8 cellular contexts compared by ENCODE assay signal in genomic region chr13:98507060-98507797, GRCh38.
DNase-seq lines count a peak whose midpoint lies in the region; ATAC-seq and TF ChIP-seq lines count a peak whose summit lies in the region.

No MANE protein-coding gene starts in this region.

- TF ChIP-seq EP300 in sigmoid colon (IDR thresholded peaks at IDR 0.05) = no peak

- CTCF ChIA-PET in activated CD8-positive, alpha-beta memory T cell treated with anti-CD3 and anti-CD28 coated beads, Interleukin-2, amount 10 ng/mL, durations not matched to agents 7 days and 5 days (lab: Charles Lee) = interaction anchor here (0.5 to 4.3 kb wide), 5 partner anchors 10 to 146 kb away, joined by 3 to 17 read pairs (median 4); no protein-coding TSS in a partner anchor

- no peaks in the 10 kb centered on the region for H3K9me3 Mint-ChIP-seq in activated CD8-positive, alpha-beta memory T cell treated with anti-CD3 and anti-CD28 coated beads, Interleukin-2, amount 10 ng/mL, durations not matched to agents 7 days and 5 days (ENCODE audit: low read depth)

- DNase-seq in NCI-H2171 treated with DMSO at 0.1 percent for 48 hours (lab: John Stamatoyannopoulos, UW) (peak; percentile 56), NCI-H2171 (lab: John Stamatoyannopoulos, UW) (no peak), head of caudate nucleus (peak in 22 of 42 donors; percentile 24 to 74 (median 48)), sigmoid colon (peak; percentile 83), NCI-H524 treated with DMSO at 0.1 percent for 48 hours (lab: John Stamatoyannopoulos, UW) (no peak)
- DNase-seq in activated CD8-positive, alpha-beta memory T cell treated with anti-CD3 and anti-CD28 coated beads, Interleukin-2, amount 10 ng/mL, durations not matched to agents 7 days and 5 days = no peak

- no peaks in the 10 kb centered on the region for H3K27me3 Mint-ChIP-seq in activated CD8-positive, alpha-beta memory T cell treated with anti-CD3 and anti-CD28 coated beads, Interleukin-2, amount 10 ng/mL, durations not matched to agents 7 days and 5 days

- peak; percentile 64 for ATAC-seq in SK-N-SH treated with all-trans-retinoic acid at 6 μM for 48 hours
- ATAC-seq in activated CD8-positive, alpha-beta memory T cell treated with anti-CD3 and anti-CD28 coated beads, Interleukin-2, amount 10 ng/mL, durations not matched to agents 7 days and 5 days = no peak
- no peak for ATAC-seq in HG03432 (IDR thresholded peaks at IDR 0.05; ENCODE audit: unreplicated experiment)

- H3K27ac Mint-ChIP-seq in activated CD8-positive, alpha-beta memory T cell treated with anti-CD3 and anti-CD28 coated beads, Interleukin-2, amount 10 ng/mL, durations not matched to agents 7 days and 5 days = no peak overlapping the region

- peaks cover 52% of the 10 kb centered on the region for H3K36me3 Mint-ChIP-seq in activated CD8-positive, alpha-beta memory T cell treated with anti-CD3 and anti-CD28 coated beads, Interleukin-2, amount 10 ng/mL, durations not matched to agents 7 days and 5 days

- no peaks in the 10 kb centered on the region for H3K27me3 ChIP-seq in sigmoid colon

- peaks cover 72% of the 10 kb centered on the region for H3K4me1 Mint-ChIP-seq in activated CD8-positive, alpha-beta memory T cell treated with anti-CD3 and anti-CD28 coated beads, Interleukin-2, amount 10 ng/mL, durations not matched to agents 7 days and 5 days

- H3K9me3 ChIP-seq in sigmoid colon = no peaks in the 10 kb centered on the region

- H3K4me3 ChIP-seq in sigmoid colon = no peak overlapping the region

- H3K27ac ChIP-seq in sigmoid colon = peak overlapping the region; percentile 65 to 82 (median 74)

- H3K4me1 ChIP-seq in sigmoid colon = peaks cover 0 to 87% (median 81%) of the 10 kb centered on the region in 4 donors

- TF ChIP-seq CTCF in sigmoid colon (IDR thresholded peaks at IDR 0.05) = no peak

- TF ChIP-seq POLR2A in sigmoid colon (IDR thresholded peaks at IDR 0.05) = no peak

- no peak overlapping the region for H3K4me3 Mint-ChIP-seq in activated CD8-positive, alpha-beta memory T cell treated with anti-CD3 and anti-CD28 coated beads, Interleukin-2, amount 10 ng/mL, durations not matched to agents 7 days and 5 days

- no peaks in the 10 kb centered on the region for H3K36me3 ChIP-seq in sigmoid colon

- intact Hi-C loops in head of caudate nucleus (cut with DNase I) = no loop called here
- intact Hi-C loops in sigmoid colon (cut with DNase I) = no loop called here

- WGBS in sigmoid colon, 2 donors = 37 to 65% methylated on average over 11 of the region's 11 CpGs

TF ChIP-seq in SK-N-SH treated with all-trans-retinoic acid at 6 μM for 48 hours, 23 proteins besides CTCF, POLR2A, EP300 and RAD21:
- TF ChIP-seq, protein P1, sequence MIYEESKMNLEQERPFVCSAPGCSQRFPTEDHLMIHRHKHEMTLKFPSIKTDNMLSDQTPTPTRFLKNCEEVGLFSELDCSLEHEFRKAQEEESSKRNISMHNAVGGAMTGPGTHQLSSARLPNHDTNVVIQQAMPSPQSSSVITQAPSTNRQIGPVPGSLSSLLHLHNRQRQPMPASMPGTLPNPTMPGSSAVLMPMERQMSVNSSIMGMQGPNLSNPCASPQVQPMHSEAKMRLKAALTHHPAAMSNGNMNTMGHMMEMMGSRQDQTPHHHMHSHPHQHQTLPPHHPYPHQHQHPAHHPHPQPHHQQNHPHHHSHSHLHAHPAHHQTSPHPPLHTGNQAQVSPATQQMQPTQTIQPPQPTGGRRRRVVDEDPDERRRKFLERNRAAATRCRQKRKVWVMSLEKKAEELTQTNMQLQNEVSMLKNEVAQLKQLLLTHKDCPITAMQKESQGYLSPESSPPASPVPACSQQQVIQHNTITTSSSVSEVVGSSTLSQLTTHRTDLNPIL (CRISPR knock-in tag; IDR thresholded peaks at IDR 0.05; ENCODE audit: low read depth) = no peak
- TF ChIP-seq ZFP30 (CRISPR knock-in tag; IDR thresholded peaks at IDR 0.05) (no peak), ZNF70 (CRISPR knock-in tag; IDR thresholded peaks at IDR 0.05) (no peak), PPARA (CRISPR knock-in tag; IDR thresholded peaks at IDR 0.05; ENCODE audit: borderline replicate concordance) (no peak), ESRRG (CRISPR knock-in tag; IDR thresholded peaks at IDR 0.05) (no peak), TCF4 (CRISPR knock-in tag; IDR thresholded peaks at IDR 0.05; ENCODE audit: borderline replicate concordance) (0 out of 2 replicates have a peak, but pooled peaks have one; percentile 22), TOX (CRISPR knock-in tag; IDR thresholded peaks at IDR 0.05; ENCODE audit: borderline replicate concordance) (no peak), ISL1 (CRISPR knock-in tag; IDR thresholded peaks at IDR 0.05) (no peak)
- TF ChIP-seq, protein P2, sequence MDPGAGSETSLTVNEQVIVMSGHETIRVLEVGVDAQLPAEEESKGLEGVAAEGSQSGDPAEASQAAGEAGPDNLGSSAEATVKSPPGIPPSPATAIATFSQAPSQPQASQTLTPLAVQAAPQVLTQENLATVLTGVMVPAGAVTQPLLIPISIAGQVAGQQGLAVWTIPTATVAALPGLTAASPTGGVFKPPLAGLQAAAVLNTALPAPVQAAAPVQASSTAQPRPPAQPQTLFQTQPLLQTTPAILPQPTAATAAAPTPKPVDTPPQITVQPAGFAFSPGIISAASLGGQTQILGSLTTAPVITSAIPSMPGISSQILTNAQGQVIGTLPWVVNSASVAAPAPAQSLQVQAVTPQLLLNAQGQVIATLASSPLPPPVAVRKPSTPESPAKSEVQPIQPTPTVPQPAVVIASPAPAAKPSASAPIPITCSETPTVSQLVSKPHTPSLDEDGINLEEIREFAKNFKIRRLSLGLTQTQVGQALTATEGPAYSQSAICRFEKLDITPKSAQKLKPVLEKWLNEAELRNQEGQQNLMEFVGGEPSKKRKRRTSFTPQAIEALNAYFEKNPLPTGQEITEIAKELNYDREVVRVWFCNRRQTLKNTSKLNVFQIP (CRISPR knock-in tag; IDR thresholded peaks at IDR 0.05; ENCODE audit: borderline replicate concordance, low read depth) = no peak

Comparison
In these comparisons a context has a peak if more than half of its experiments do, and no peak if none do; other contexts are left out.
1. DNase-seq: peak in NCI-H2171 treated with DMSO at 0.1 percent for 48 hours (single experiment), head of caudate nucleus (22 of 42) and sigmoid colon (single experiment); none in NCI-H2171 (single experiment), activated CD8-positive, alpha-beta memory T cell treated with anti-CD3 and anti-CD28 coated beads, Interleukin-2, amount 10 ng/mL, durations not matched to agents 7 days and 5 days (single experiment) and NCI-H524 treated with DMSO at 0.1 percent for 48 hours (single experiment).